9 cellular contexts compared by ENCODE assay signal in genomic region chr6:151391021-151391470, GRCh38. TPM values are rescaled to one million over a fixed set of nuclear protein-coding genes. Genes with fewer than 3 reads are reported as not detected.
DNase-seq lines count a peak whose midpoint lies in the region; ATAC-seq and TF ChIP-seq lines count a peak whose summit lies in the region.
"Had no signal": no experiment of that assay in that cellular context is flagged by ENCODE, and none has a peak within 500 bp of the region (broad histone marks: within the 10 kb centered on the region; RNA-seq: fewer than 3 reads in every experiment).

No MANE protein-coding gene starts in this region.

- H3K27me3 Mint-ChIP-seq in T-helper 1 cell treated with Interleukin-12 subunit alpha and Interleukin-12 subunit beta and Interleukin-4 antibody, amounts not matched to agents 30 μg/mL and 1 μg/mL, for 36 hours (ENCODE audit: low read depth) = no peaks in the 10 kb centered on the region

- H3K27ac ChIP-seq in HUES64 (ENCODE audit: low read depth, low read length) = peak overlapping the region; percentile 100
- H3K27ac ChIP-seq in psoas muscle = peak overlapping the region; percentile 100
- H3K27ac ChIP-seq in urinary bladder (ENCODE audit: low read depth) = peak overlapping the region; percentile 97

- H3K4me1 ChIP-seq in HUES64 (ENCODE audit: insufficient read depth, low read length) (peaks cover 23% of the 10 kb centered on the region), psoas muscle (peaks cover 49% of the 10 kb centered on the region), urinary bladder (ENCODE audit: insufficient read depth) (peaks cover 3% of the 10 kb centered on the region)

- H3K36me3 ChIP-seq in HUES64 (ENCODE audit: insufficient read depth, low read length) (peaks cover 32% of the 10 kb centered on the region), psoas muscle (ENCODE audit: insufficient read depth in 1 of 2, low read depth in 1 of 2) (peaks cover 0 to 6% of the 10 kb centered on the region in 2 donors), urinary bladder (ENCODE audit: insufficient read depth) (no peaks in the 10 kb centered on the region)

- ATAC-seq in GM21367 (IDR thresholded peaks at IDR 0.05; ENCODE audit: unreplicated experiment) (peak; percentile 0), left ventricle myocardium superior (peak; percentile 52), psoas muscle (peak; percentile 51 to 65 (median 62))

- under 1% methylated on average over 48 of the region's 53 CpGs for WGBS in HUES64
- 0% methylated on average over 21 to 53 of the region's 53 CpGs for WGBS in psoas muscle, 3 donors
- under 1% methylated on average over 50 of the region's 53 CpGs for WGBS in urinary bladder

- H3K9me3 ChIP-seq in HUES64 (ENCODE audit: insufficient read depth, low read depth, low read length) (no peaks in the 10 kb centered on the region), psoas muscle (no peaks in the 10 kb centered on the region)

- peak overlapping the region; percentile 99 for H3K9ac ChIP-seq in HUES64 (ENCODE audit: low read depth, low read length)

- no peak for TF ChIP-seq CTCF in psoas muscle (IDR thresholded peaks at IDR 0.05)

- H3K27ac Mint-ChIP-seq in T-helper 1 cell treated with Interleukin-12 subunit alpha and Interleukin-12 subunit beta and Interleukin-4 antibody, amounts not matched to agents 30 μg/mL and 1 μg/mL, for 36 hours = no peak overlapping the region

- no peaks in the 10 kb centered on the region for H3K9me3 Mint-ChIP-seq in T-helper 1 cell treated with Interleukin-12 subunit alpha and Interleukin-12 subunit beta and Interleukin-4 antibody, amounts not matched to agents 30 μg/mL and 1 μg/mL, for 36 hours
- H3K9me3 Mint-ChIP-seq: activated naive CD4-positive, alpha-beta T cell treated with anti-CD3 and anti-CD28 coated beads, Interleukin-2, amount 50 U/mL, for 72 hours had no signal

- H3K4me3 ChIP-seq in HUES64 (ENCODE audit: low read length) (peak overlapping the region; percentile 89), psoas muscle (peak overlapping the region; percentile 97), urinary bladder (ENCODE audit: low read depth, low read length) (peak overlapping the region; percentile 73)

- H3K4me1 Mint-ChIP-seq in T-helper 1 cell treated with Interleukin-12 subunit alpha and Interleukin-12 subunit beta and Interleukin-4 antibody, amounts not matched to agents 30 μg/mL and 1 μg/mL, for 36 hours (ENCODE audit: low read depth) = peaks cover 53% of the 10 kb centered on the region

- H3K36me3 Mint-ChIP-seq in T-helper 1 cell treated with Interleukin-12 subunit alpha and Interleukin-12 subunit beta and Interleukin-4 antibody, amounts not matched to agents 30 μg/mL and 1 μg/mL, for 36 hours (ENCODE audit: low read depth) = peaks cover 21% of the 10 kb centered on the region

- intact Hi-C loops in left ventricle myocardium superior (cut with micrococcal nuclease) (loop anchor here (5.0 kb wide), 1 partner anchor 66 kb away; no protein-coding TSS in a partner anchor), psoas muscle (cut with DNase I) (loop anchor here (2.0 to 5.0 kb wide), 2 partner anchors 61 to 62 kb away; partner anchors contain the start of gene RMND1 (in 2 of the 2))

- DNase-seq in COLO829 (ENCODE audit: low spot score) (peak; percentile 35), amniotic stem cell (lab: John Stamatoyannopoulos, UW) (peak; percentile 47), left ventricle myocardium superior (peak; percentile 87), psoas muscle (peak; percentile 84 to 93)

- no peaks in the 10 kb centered on the region for H3K27me3 ChIP-seq in HUES64 (ENCODE audit: insufficient read depth, low read length)
- H3K27me3 ChIP-seq in psoas muscle (ENCODE audit: insufficient read depth in 3 of 3, low read length in 2 of 3) = no peaks in the 10 kb centered on the region

- peak overlapping the region; percentile 95 for H3K4me3 Mint-ChIP-seq in T-helper 1 cell treated with Interleukin-12 subunit alpha and Interleukin-12 subunit beta and Interleukin-4 antibody, amounts not matched to agents 30 μg/mL and 1 μg/mL, for 36 hours

RNA-seq across cellular contexts. Expression of gene ZBTB2, which starts 0.3 kb away (rescaled TPM):
- polyA plus RNA-seq in HUES64 (2013, experiment 1 of 2) = 24.3 TPM
- polyA plus RNA-seq in HUES64 (2013, experiment 2 of 2) = 22.1 TPM
- total RNA-seq in left ventricle myocardium superior (5.2 TPM), psoas muscle (10 to 100 TPM in 2 of 4 donors, 1 to 10 TPM in 2; 7.9 to 14.7 (median 10.8) TPM), urinary bladder (14.2 TPM)
- polyA plus RNA-seq in psoas muscle (1 to 10 TPM; 7.1 to 9.6 (median 9.5) TPM), urinary bladder (10.3 TPM)

Comparison
In these comparisons a context has a peak if more than half of its experiments do, and no peak if none do; other contexts are left out.
1. Peak in every context shown above with its lines: DNase-seq, ATAC-seq, H3K4me3 ChIP-seq and H3K27ac ChIP-seq.
2. DNase-seq: peak in every context shown above with its lines; median percentile 88 in psoas muscle; 87 in left ventricle myocardium superior; 47 in amniotic stem cell; 35 in COLO829.
3. ATAC-seq: peak in every context shown above with its lines; median percentile 62 in psoas muscle; 52 in left ventricle myocardium superior; 0 in GM21367.